12 cellular contexts compared by ENCODE assay signal in the genomic region with DNA sequence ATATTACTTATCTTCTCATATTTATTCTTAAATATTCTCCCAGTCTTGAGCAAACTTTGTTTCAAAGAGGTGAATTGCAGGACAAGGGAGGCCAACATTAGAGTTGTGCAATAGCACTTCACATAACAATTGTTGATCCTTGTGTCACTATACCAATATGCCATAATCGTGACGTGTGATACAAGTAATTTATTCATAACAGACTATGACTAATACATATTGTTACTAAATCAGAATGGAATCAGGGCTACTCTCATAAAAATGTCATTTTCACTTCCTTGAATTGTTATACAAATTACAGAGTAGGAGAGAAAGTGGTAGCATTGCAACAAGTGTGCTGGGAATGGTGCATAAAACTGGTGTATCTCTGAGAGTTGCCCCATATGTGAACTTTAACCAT.
DNase-seq lines count a peak whose midpoint lies in the region; ATAC-seq and TF ChIP-seq lines count a peak whose summit lies in the region.
"Had no signal": no experiment of that assay in that cellular context is flagged by ENCODE, and none has a peak within 500 bp of the region (broad histone marks: within the 10 kb centered on the region; RNA-seq: fewer than 3 reads in every experiment).

No MANE protein-coding gene starts in this region.

- H3K9me3 Mint-ChIP-seq in nephron = no peaks in the 10 kb centered on the region
- H3K9me3 Mint-ChIP-seq: central memory CD8-positive, alpha-beta T cell had no signal

- H3K27me3 Mint-ChIP-seq in nephron (ENCODE audit: low read depth) = no peaks in the 10 kb centered on the region

- peaks cover 8% of the 10 kb centered on the region for H3K4me1 Mint-ChIP-seq in nephron
- H3K4me1 Mint-ChIP-seq: central memory CD8-positive, alpha-beta T cell had no signal

- no peak for ATAC-seq in activated CD4-positive, CD25-positive, alpha-beta regulatory T cell treated with anti-CD3 and anti-CD28 coated beads, Interleukin-2, amount 50 U/mL, for 24 hours
- ATAC-seq in GM18858 (IDR thresholded peaks at IDR 0.05; ENCODE audit: unreplicated experiment) (no peak), GM19452 (IDR thresholded peaks at IDR 0.05; ENCODE audit: unreplicated experiment) (no peak)

- H3K36me3 Mint-ChIP-seq in nephron (ENCODE audit: low read depth) = no peaks in the 10 kb centered on the region

- H3K27ac ChIP-seq in epithelial cell of prostate = peak overlapping the region; percentile 4
- H3K27ac ChIP-seq: BLaER1 treated with 17β-estradiol and CSF1 and Interleukin-3, amounts not matched to agents 10 nM and 100 nM; HL-60; skin epidermis had no signal

- H3K4me3 Mint-ChIP-seq in nephron = no peak overlapping the region
- H3K4me3 Mint-ChIP-seq: central memory CD8-positive, alpha-beta T cell had no signal

- no peak for TF ChIP-seq CTCF in AG09309 (IDR thresholded peaks at IDR 0.05; ENCODE audit: control insufficient read depth, insufficient read depth, low read depth, low read length, missing control alignments)
- TF ChIP-seq CTCF in nephron (IDR thresholded peaks at IDR 0.05; ENCODE audit: unreplicated experiment in 3 of 3) = no peak

- DNase-seq in AG09309 (ENCODE audit: low read depth) = peak; percentile 16
- DNase-seq in NCI-H69 (lab: John Stamatoyannopoulos, UW) = peak; percentile 55
- peak; percentile 77 for DNase-seq in epithelial cell of prostate (ENCODE audit: low read depth, low spot score)
- DNase-seq in glomerular visceral epithelial cell (ENCODE audit: extremely low spot score) = no peak

- no peak overlapping the region for H3K4me3 ChIP-seq in AG09309 (ENCODE audit: control insufficient read depth, low read depth, low read length)
- H3K4me3 ChIP-seq: BLaER1 treated with 17β-estradiol and CSF1 and Interleukin-3, amounts not matched to agents 10 nM and 100 nM; skin epidermis had no signal

- H3K27ac Mint-ChIP-seq in nephron = peak overlapping the region in 2 of 3 experiments; percentile 16 to 83
